1 cellular context compared by ENCODE assay signal in genomic region chr3:37862219-37862711, GRCh38.
TF ChIP-seq lines count a peak whose summit lies in the region.

No MANE protein-coding gene starts in this region.

TF ChIP-seq in WTC11, 78 proteins besides CTCF, POLR2A, EP300 and RAD21 (continued from another document):
- 0 out of 2 replicates have a peak, but pooled peaks have one; percentile 32 for TF ChIP-seq ARID4B (CRISPR knock-in tag; IDR thresholded peaks at IDR 0.05; ENCODE audit: borderline replicate concordance)
- no peak for TF ChIP-seq NFATC4 (CRISPR knock-in tag; IDR thresholded peaks at IDR 0.05)
- TF ChIP-seq NFE2L1 (CRISPR knock-in tag; IDR thresholded peaks at IDR 0.05) = no peak
- TF ChIP-seq E2F5 (CRISPR knock-in tag; IDR thresholded peaks at IDR 0.05) = no peak
- no peak for TF ChIP-seq ZBTB21 (CRISPR knock-in tag; IDR thresholded peaks at IDR 0.05; ENCODE audit: borderline replicate concordance)
- no peak for TF ChIP-seq JAZF1 (CRISPR knock-in tag; IDR thresholded peaks at IDR 0.05)
- TF ChIP-seq ZNF317 (CRISPR knock-in tag; IDR thresholded peaks at IDR 0.05; ENCODE audit: borderline replicate concordance, low read depth) = 0 out of 2 replicates have a peak, but pooled peaks have one; percentile 17
- no peak for TF ChIP-seq ELF4 (CRISPR knock-in tag; IDR thresholded peaks at IDR 0.05; ENCODE audit: low read depth)
- TF ChIP-seq HMGXB4 (CRISPR knock-in tag; IDR thresholded peaks at IDR 0.05) = 0 out of 2 replicates have a peak, but pooled peaks have one; percentile 54
- TF ChIP-seq ZNF138 (CRISPR knock-in tag; conservative IDR thresholded peaks at IDR 0.05) = no peak
- no peak for TF ChIP-seq ZNF232 (CRISPR knock-in tag; IDR thresholded peaks at IDR 0.05)
- TF ChIP-seq ZNF423 (CRISPR knock-in tag; IDR thresholded peaks at IDR 0.05) = peak; percentile 46
- TF ChIP-seq SP1 (CRISPR knock-in tag; conservative IDR thresholded peaks at IDR 0.05) = no peak
- no peak for TF ChIP-seq IRF2 (CRISPR knock-in tag; IDR thresholded peaks at IDR 0.05; ENCODE audit: borderline replicate concordance, low read depth)
- no peak for TF ChIP-seq MXD4 (CRISPR knock-in tag; IDR thresholded peaks at IDR 0.05; ENCODE audit: borderline replicate concordance)
- 0 out of 2 replicates have a peak, but pooled peaks have one; percentile 6 for TF ChIP-seq MAX (CRISPR knock-in tag; IDR thresholded peaks at IDR 0.05)
- no peak for TF ChIP-seq PREB (CRISPR knock-in tag; IDR thresholded peaks at IDR 0.05; ENCODE audit: borderline replicate concordance)
- no peak for TF ChIP-seq AR (CRISPR knock-in tag; IDR thresholded peaks at IDR 0.05)
- no peak for TF ChIP-seq ZSCAN18 (CRISPR knock-in tag; IDR thresholded peaks at IDR 0.05)
- no peak for TF ChIP-seq AFF4 (CRISPR knock-in tag; IDR thresholded peaks at IDR 0.05; ENCODE audit: borderline replicate concordance)
- no peak for TF ChIP-seq RELA (CRISPR knock-in tag; IDR thresholded peaks at IDR 0.05; ENCODE audit: borderline replicate concordance)
- TF ChIP-seq MLX (CRISPR knock-in tag; IDR thresholded peaks at IDR 0.05) = no peak
- TF ChIP-seq JUN (CRISPR knock-in tag; IDR thresholded peaks at IDR 0.05) = no peak
- no peak for TF ChIP-seq ATF3 (CRISPR knock-in tag; conservative IDR thresholded peaks at IDR 0.05)
- no peak for TF ChIP-seq GABPB1 (CRISPR knock-in tag; IDR thresholded peaks at IDR 0.05)
- no peak for TF ChIP-seq CREB1 (CRISPR knock-in tag; IDR thresholded peaks at IDR 0.05)
- TF ChIP-seq ZBTB43 (CRISPR knock-in tag; IDR thresholded peaks at IDR 0.05) = peak; percentile 97
- no peak for TF ChIP-seq E2F1 (CRISPR knock-in tag; IDR thresholded peaks at IDR 0.05)
- TF ChIP-seq IRF1 (CRISPR knock-in tag; IDR thresholded peaks at IDR 0.05) = no peak
- TF ChIP-seq TP53 (CRISPR knock-in tag; IDR thresholded peaks at IDR 0.05) = no peak
- TF ChIP-seq NR3C1 (CRISPR knock-in tag; conservative IDR thresholded peaks at IDR 0.05; ENCODE audit: low read depth) = no peak
- no peak for TF ChIP-seq FOXK1 (CRISPR knock-in tag; IDR thresholded peaks at IDR 0.05)
- no peak for TF ChIP-seq USF2 (CRISPR knock-in tag; IDR thresholded peaks at IDR 0.05)
- no peak for TF ChIP-seq GRHL2 (CRISPR knock-in tag; IDR thresholded peaks at IDR 0.05; ENCODE audit: insufficient replicate concordance, severe bottlenecking)
